ENCODE assay signal across 9 cellular contexts in the genomic region with DNA sequence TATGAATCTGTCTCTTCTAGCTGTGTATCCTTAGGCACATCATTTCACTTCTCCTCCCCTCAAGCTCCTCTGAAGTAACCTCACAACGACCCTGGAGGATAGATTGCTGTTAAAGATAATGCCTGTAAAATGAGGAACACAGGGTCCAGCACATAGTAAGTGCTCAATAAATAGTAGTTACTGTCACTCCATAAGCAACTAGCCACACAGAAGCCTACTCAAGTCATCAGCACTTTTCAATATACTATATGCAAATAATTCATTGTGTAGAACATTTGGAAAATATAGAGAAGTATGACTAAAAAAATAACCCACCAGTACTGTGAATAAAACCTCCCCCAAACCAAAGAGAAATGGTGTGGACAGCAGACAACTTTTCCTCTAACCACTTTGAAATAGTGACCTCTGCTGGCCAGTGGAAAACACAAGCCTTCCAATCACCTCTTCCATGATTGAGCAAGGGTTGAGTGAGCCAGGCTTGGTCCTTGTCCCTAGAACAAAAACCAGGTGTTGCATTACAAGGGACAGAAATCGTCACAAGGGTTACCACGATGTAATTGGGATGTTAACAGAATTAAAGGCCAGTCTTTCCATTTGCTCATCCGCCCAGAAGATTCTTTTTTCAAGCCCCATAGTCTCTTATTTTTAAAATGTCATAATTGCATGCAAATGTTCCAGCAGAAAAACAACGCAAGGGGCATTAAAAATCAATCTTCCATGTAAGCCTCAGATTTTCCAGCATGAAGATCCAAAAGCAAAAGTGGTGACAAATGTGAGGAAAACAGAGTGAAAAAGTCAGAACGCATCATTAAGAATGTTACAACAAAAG. TPM values are rescaled to one million over a fixed set of nuclear protein-coding genes. Genes with fewer than 3 reads are reported as not detected.
A peak's percentile ranks its signal among the peaks of the same experiment; 100 is the strongest.
DNase-seq lines count a peak whose midpoint lies in the region; ATAC-seq and FAIRE-seq lines count a peak whose summit lies in the region.
"Had no signal": no experiment of that assay in that cellular context is flagged by ENCODE, and none has a peak within 500 bp of the region (broad histone marks: within the 10 kb centered on the region; RNA-seq: fewer than 3 reads in every experiment).

No MANE protein-coding gene starts in this region.

- 49 to 51% (median 50%) methylated on average over 6 of the region's 6 CpGs for whole genome bisulfite sequencing in small intestine, 3 donors

- no peaks in the 10 kb centered on the region for H3K36me3 Mint-ChIP-seq in activated CD4-positive, alpha-beta memory T cell treated with anti-CD3 and anti-CD28 coated beads for 36 hours

- CTCF ChIA-PET in activated CD4-positive, alpha-beta memory T cell treated with anti-CD3 and anti-CD28 coated beads for 36 hours (lab: Charles Lee), result interaction anchor here (0.6 to 1.5 kb wide), 11 partner anchors 8 to 270 kb away, joined by 3 to 9 read pairs (median 4); no protein-coding TSS in a partner anchor

- FAIRE-seq in small intestine (lab: Jason Lieb, UNC), result no peak

- H3K27me3 ChIP-seq in small intestine (ENCODE audit: control insufficient read depth in 2 of 2, insufficient read depth in 2 of 2, low read length in 2 of 2), result no peaks in the 10 kb centered on the region

- no peak overlapping the region for H3K4me3 ChIP-seq in small intestine (ENCODE audit: low read depth in 1 of 2, low read length in 2 of 2)

- H3K9me3 Mint-ChIP-seq in activated CD4-positive, alpha-beta memory T cell treated with anti-CD3 and anti-CD28 coated beads for 36 hours, result no peaks in the 10 kb centered on the region

- H3K4me3 Mint-ChIP-seq in activated CD4-positive, alpha-beta memory T cell treated with anti-CD3 and anti-CD28 coated beads for 36 hours, result no peak overlapping the region

- intact Hi-C loops in activated CD4-positive, alpha-beta memory T cell treated with anti-CD3 and anti-CD28 coated beads for 36 hours (cut with micrococcal nuclease), result loop anchor here (1.0 kb wide), 1 partner anchor 269 kb away; no protein-coding TSS in a partner anchor
- intact Hi-C loops in left ventricle myocardium superior (cut with micrococcal nuclease), result loop anchor here (10.0 kb wide), 1 partner anchor 270 kb away; no protein-coding TSS in a partner anchor

- H3K27me3 Mint-ChIP-seq in activated CD4-positive, alpha-beta memory T cell treated with anti-CD3 and anti-CD28 coated beads for 36 hours, result no peaks in the 10 kb centered on the region

- POLR2A ChIA-PET in activated CD4-positive, alpha-beta memory T cell treated with anti-CD3 and anti-CD28 coated beads for 36 hours (lab: Charles Lee), result no interaction called here

- no peaks in the 10 kb centered on the region for H3K4me1 Mint-ChIP-seq in activated CD4-positive, alpha-beta memory T cell treated with anti-CD3 and anti-CD28 coated beads for 36 hours (ENCODE audit: low read depth)

- H3K27ac ChIP-seq in small intestine (ENCODE audit: low read depth in 1 of 2, low read length in 1 of 2), result no peak overlapping the region
- H3K27ac ChIP-seq: epithelial cell of prostate had no signal

- H3K27ac Mint-ChIP-seq in activated CD4-positive, alpha-beta memory T cell treated with anti-CD3 and anti-CD28 coated beads for 36 hours, result no peak overlapping the region

- no peaks in the 10 kb centered on the region for H3K4me1 ChIP-seq in small intestine (ENCODE audit: control insufficient read depth in 2 of 2, insufficient read depth in 1 of 2, low read depth in 1 of 2, low read length in 1 of 2)

- DNase-seq in AG08395 (ENCODE audit: low spot score), result peak; percentile 79
- peak; percentile 7 for DNase-seq in GDM1 (lab: John Stamatoyannopoulos, UW)
- DNase-seq in NCI-H2029 treated with DMSO at 0.1 percent for 48 hours (lab: John Stamatoyannopoulos, UW), result peak; percentile 63
- peak; percentile 38 for DNase-seq in activated CD4-positive, alpha-beta memory T cell treated with anti-CD3 and anti-CD28 coated beads for 36 hours
- no peak for DNase-seq in left ventricle myocardium superior
- peak; percentile 62 for DNase-seq in small intestine
- DNase-seq in DMS153 treated with DMSO at 0.1 percent for 48 hours (lab: John Stamatoyannopoulos, UW; ENCODE audit: unreplicated experiment), result no peak

- H3K36me3 ChIP-seq in small intestine (ENCODE audit: control insufficient read depth in 2 of 2, insufficient read depth in 2 of 2, low read length in 2 of 2), result no peaks in the 10 kb centered on the region

- no peaks in the 10 kb centered on the region for H3K9me3 ChIP-seq in small intestine (ENCODE audit: control insufficient read depth, low read depth)

- ATAC-seq in left ventricle myocardium superior, result peak; percentile 47
- ATAC-seq in HG02870 (IDR thresholded peaks at IDR 0.05; ENCODE audit: unreplicated experiment), result no peak

RNA-seq across cellular contexts. Expression of gene GLIS1, which starts 15.7 kb away (rescaled TPM):
- total RNA-seq in activated CD4-positive, alpha-beta memory T cell treated with anti-CD3 and anti-CD28 coated beads for 36 hours, result not detected
- total RNA-seq in left ventricle myocardium superior, result not detected
- polyA plus RNA-seq in small intestine, result under 1 TPM in 1 of 3 donors, not detected in 2; 0.19 TPM

Comparison
In these comparisons a context has a peak if more than half of its experiments do, and no peak if none do; other contexts are left out.
1. DNase-seq: peak in AG08395 (single experiment), GDM1 (single experiment), NCI-H2029 treated with DMSO at 0.1 percent for 48 hours (single experiment), activated CD4-positive, alpha-beta memory T cell treated with anti-CD3 and anti-CD28 coated beads for 36 hours (single experiment) and small intestine (single experiment); none in left ventricle myocardium superior (single experiment) and DMS153 treated with DMSO at 0.1 percent for 48 hours (single experiment).